Comparison of ENCODE assay signal across 1 cellular context in the genomic region with DNA sequence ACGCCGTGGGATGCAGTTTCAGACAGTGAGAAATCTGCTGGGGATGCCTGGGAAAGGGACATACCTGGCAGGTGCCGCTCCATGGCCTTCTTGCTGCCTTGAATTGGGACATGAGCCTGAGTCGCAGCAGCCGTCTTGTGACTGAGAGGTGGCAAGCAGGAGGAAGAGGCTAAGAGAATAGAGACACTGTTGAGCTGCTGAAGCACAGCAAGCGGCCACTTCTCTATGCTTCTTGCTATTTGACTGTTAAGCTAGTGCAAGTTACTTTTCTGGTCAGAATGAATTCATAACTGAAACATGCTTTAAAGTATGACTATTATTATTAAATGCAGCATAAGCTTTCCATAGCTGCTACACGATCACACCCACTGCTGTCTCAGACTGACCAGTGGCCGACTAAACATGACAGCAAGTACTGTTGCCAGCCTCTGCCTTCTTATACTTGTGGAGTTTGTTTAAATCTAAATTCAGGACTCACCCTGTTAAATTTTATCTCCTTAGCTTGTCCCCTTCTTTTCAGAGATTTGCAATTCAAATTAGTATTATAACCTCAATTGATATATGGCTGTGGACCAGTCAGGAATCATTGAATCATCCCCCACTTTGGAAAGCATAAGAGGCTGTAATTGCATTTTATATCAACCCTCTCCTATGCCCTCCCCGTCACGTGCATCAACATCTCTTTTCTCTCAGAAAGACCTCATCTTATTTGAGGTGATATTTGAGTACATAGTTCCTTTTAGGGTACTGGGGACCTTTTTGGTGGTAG.
A peak's percentile ranks its signal among the peaks of the same experiment; 100 is the strongest.
TF ChIP-seq lines count a peak whose summit lies in the region.

No MANE protein-coding gene starts in this region.

TF ChIP-seq in GM12878, 131 proteins besides CTCF, POLR2A, EP300 and RAD21 (continued from another document):
- TF ChIP-seq, protein P1, sequence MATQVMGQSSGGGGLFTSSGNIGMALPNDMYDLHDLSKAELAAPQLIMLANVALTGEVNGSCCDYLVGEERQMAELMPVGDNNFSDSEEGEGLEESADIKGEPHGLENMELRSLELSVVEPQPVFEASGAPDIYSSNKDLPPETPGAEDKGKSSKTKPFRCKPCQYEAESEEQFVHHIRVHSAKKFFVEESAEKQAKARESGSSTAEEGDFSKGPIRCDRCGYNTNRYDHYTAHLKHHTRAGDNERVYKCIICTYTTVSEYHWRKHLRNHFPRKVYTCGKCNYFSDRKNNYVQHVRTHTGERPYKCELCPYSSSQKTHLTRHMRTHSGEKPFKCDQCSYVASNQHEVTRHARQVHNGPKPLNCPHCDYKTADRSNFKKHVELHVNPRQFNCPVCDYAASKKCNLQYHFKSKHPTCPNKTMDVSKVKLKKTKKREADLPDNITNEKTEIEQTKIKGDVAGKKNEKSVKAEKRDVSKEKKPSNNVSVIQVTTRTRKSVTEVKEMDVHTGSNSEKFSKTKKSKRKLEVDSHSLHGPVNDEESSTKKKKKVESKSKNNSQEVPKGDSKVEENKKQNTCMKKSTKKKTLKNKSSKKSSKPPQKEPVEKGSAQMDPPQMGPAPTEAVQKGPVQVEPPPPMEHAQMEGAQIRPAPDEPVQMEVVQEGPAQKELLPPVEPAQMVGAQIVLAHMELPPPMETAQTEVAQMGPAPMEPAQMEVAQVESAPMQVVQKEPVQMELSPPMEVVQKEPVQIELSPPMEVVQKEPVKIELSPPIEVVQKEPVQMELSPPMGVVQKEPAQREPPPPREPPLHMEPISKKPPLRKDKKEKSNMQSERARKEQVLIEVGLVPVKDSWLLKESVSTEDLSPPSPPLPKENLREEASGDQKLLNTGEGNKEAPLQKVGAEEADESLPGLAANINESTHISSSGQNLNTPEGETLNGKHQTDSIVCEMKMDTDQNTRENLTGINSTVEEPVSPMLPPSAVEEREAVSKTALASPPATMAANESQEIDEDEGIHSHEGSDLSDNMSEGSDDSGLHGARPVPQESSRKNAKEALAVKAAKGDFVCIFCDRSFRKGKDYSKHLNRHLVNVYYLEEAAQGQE (IDR thresholded peaks at IDR 0.05; ENCODE audit: low read depth, low read length) = no peak; the same call in 1 of the 2 replicates
- TF ChIP-seq POLR2AphosphoS2 (IDR thresholded peaks at IDR 0.05; ENCODE audit: low read depth, low read length) = no peak
- TF ChIP-seq ZNF622 (IDR thresholded peaks at IDR 0.05) = no peak
- TF ChIP-seq, protein P2, sequence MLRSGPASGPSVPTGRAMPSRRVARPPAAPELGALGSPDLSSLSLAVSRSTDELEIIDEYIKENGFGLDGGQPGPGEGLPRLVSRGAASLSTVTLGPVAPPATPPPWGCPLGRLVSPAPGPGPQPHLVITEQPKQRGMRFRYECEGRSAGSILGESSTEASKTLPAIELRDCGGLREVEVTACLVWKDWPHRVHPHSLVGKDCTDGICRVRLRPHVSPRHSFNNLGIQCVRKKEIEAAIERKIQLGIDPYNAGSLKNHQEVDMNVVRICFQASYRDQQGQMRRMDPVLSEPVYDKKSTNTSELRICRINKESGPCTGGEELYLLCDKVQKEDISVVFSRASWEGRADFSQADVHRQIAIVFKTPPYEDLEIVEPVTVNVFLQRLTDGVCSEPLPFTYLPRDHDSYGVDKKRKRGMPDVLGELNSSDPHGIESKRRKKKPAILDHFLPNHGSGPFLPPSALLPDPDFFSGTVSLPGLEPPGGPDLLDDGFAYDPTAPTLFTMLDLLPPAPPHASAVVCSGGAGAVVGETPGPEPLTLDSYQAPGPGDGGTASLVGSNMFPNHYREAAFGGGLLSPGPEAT (IDR thresholded peaks at IDR 0.05; ENCODE audit: low read depth) = 0 out of 2 replicates have a peak, but pooled peaks have one; percentile 18
- TF ChIP-seq SIX5 (IDR thresholded peaks at IDR 0.05; ENCODE audit: low read depth, low read length, severe bottlenecking) = no peak
- TF ChIP-seq, protein P3, sequence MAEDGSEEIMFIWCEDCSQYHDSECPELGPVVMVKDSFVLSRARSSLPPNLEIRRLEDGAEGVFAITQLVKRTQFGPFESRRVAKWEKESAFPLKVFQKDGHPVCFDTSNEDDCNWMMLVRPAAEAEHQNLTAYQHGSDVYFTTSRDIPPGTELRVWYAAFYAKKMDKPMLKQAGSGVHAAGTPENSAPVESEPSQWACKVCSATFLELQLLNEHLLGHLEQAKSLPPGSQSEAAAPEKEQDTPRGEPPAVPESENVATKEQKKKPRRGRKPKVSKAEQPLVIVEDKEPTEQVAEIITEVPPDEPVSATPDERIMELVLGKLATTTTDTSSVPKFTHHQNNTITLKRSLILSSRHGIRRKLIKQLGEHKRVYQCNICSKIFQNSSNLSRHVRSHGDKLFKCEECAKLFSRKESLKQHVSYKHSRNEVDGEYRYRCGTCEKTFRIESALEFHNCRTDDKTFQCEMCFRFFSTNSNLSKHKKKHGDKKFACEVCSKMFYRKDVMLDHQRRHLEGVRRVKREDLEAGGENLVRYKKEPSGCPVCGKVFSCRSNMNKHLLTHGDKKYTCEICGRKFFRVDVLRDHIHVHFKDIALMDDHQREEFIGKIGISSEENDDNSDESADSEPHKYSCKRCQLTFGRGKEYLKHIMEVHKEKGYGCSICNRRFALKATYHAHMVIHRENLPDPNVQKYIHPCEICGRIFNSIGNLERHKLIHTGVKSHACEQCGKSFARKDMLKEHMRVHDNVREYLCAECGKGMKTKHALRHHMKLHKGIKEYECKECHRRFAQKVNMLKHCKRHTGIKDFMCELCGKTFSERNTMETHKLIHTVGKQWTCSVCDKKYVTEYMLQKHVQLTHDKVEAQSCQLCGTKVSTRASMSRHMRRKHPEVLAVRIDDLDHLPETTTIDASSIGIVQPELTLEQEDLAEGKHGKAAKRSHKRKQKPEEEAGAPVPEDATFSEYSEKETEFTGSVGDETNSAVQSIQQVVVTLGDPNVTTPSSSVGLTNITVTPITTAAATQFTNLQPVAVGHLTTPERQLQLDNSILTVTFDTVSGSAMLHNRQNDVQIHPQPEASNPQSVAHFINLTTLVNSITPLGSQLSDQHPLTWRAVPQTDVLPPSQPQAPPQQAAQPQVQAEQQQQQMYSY (CRISPR knock-in tag; IDR thresholded peaks at IDR 0.05) = no peak
- no peak for TF ChIP-seq LARP7 (IDR thresholded peaks at IDR 0.05)
- TF ChIP-seq NFYA (IDR thresholded peaks at IDR 0.05; ENCODE audit: borderline replicate concordance, low read depth, low read length) = no peak
- TF ChIP-seq NBN (IDR thresholded peaks at IDR 0.05) = no peak
